In genomic region chr1:220123889-220124288, GRCh38 we compare ENCODE assay signal across 11 cellular contexts. TPM values are rescaled to one million over a fixed set of nuclear protein-coding genes. Genes with fewer than 3 reads are reported as not detected.
DNase-seq lines count a peak whose midpoint lies in the region; ATAC-seq, FAIRE-seq and TF ChIP-seq lines count a peak whose summit lies in the region.
"Had no signal": no experiment of that assay in that cellular context is flagged by ENCODE, and none has a peak within 500 bp of the region (broad histone marks: within the 10 kb centered on the region; RNA-seq: fewer than 3 reads in every experiment).

No MANE protein-coding gene starts in this region.

- H3K36me3 Mint-ChIP-seq in astrocyte (ENCODE audit: low read depth, unreplicated experiment) (no peaks in the 10 kb centered on the region), neural crest cell (ENCODE audit: low read depth) (no peaks in the 10 kb centered on the region)

- H3F3A ChIP-seq in Loucy (ENCODE audit: low read depth), result 0 out of 2 replicates have a peak, but pooled peaks cover 4% of the 10 kb centered on the region

- H4K20me1 ChIP-seq in Loucy (ENCODE audit: insufficient read depth, low read length, poor library complexity, severe bottlenecking), result no peaks in the 10 kb centered on the region
- H4K20me1 ChIP-seq in astrocyte (ENCODE audit: insufficient read depth, low read length), result no peaks in the 10 kb centered on the region

- TF ChIP-seq POLR2A in prostate gland (IDR thresholded peaks at IDR 0.05), result no peak

- H3K4me3 ChIP-seq in Loucy (ENCODE audit: low read length, poor library complexity, severe bottlenecking), result no peak overlapping the region
- no peak overlapping the region for H3K4me3 ChIP-seq in astrocyte (ENCODE audit: insufficient read depth, low read depth, low read length)
- no peak overlapping the region for H3K4me3 ChIP-seq in effector memory CD4-positive, alpha-beta T cell (ENCODE audit: insufficient read depth, low read depth, low read length, poor library complexity, severe bottlenecking)
- no peak overlapping the region for H3K4me3 ChIP-seq in prostate gland
- H3K4me3 ChIP-seq: mucosa of descending colon had no signal

- H3K4me1 Mint-ChIP-seq in astrocyte (ENCODE audit: low read depth, unreplicated experiment) (peaks cover 7% of the 10 kb centered on the region), neural crest cell (no peaks in the 10 kb centered on the region)

- no peak overlapping the region for H3K27ac Mint-ChIP-seq in astrocyte (ENCODE audit: unreplicated experiment)
- no peak overlapping the region for H3K27ac Mint-ChIP-seq in neural crest cell (ENCODE audit: unreplicated experiment)

- intact Hi-C loops in prostate gland (cut with DNase I), result no loop called here

- H3K9me2 ChIP-seq in Loucy (replicated peaks; ENCODE audit: low read depth, low read length), result no peaks in the 10 kb centered on the region

- no peak for FAIRE-seq in astrocyte (lab: Jason Lieb, UNC)

- no peak for ATAC-seq in GM21526 (IDR thresholded peaks at IDR 0.05; ENCODE audit: low FRiP score, unreplicated experiment)
- ATAC-seq: Right ventricle myocardium inferior had no signal

- H3K4me1 ChIP-seq in Loucy (ENCODE audit: insufficient read depth, low read length, poor library complexity, severe bottlenecking) (no peaks in the 10 kb centered on the region), astrocyte (ENCODE audit: insufficient read depth, low read length) (no peaks in the 10 kb centered on the region), prostate gland (replicated peaks) (no peaks in the 10 kb centered on the region)
- H3K4me1 ChIP-seq in effector memory CD4-positive, alpha-beta T cell (ENCODE audit: control insufficient read depth, insufficient read depth, low read length, poor library complexity, severe bottlenecking), result peaks cover 4% of the 10 kb centered on the region

- no peak overlapping the region for H3K4me3 Mint-ChIP-seq in astrocyte (ENCODE audit: unreplicated experiment)
- H3K4me3 Mint-ChIP-seq in neural crest cell, result no peak overlapping the region
- H3K4me3 Mint-ChIP-seq: CD4-positive, CD25-positive, alpha-beta regulatory T cell had no signal

- H3K9me3 ChIP-seq in Loucy (ENCODE audit: insufficient read depth, low read depth, low read length) (no peaks in the 10 kb centered on the region), astrocyte (ENCODE audit: insufficient read depth, low read depth, low read length) (no peaks in the 10 kb centered on the region), prostate gland (no peaks in the 10 kb centered on the region)
- H3K9me3 ChIP-seq in effector memory CD4-positive, alpha-beta T cell (ENCODE audit: control insufficient read depth, low read length), result no peaks in the 10 kb centered on the region
- H3K9me3 ChIP-seq: mucosa of descending colon had no signal

- H3K27ac ChIP-seq in astrocyte (ENCODE audit: low read depth, low read length) (no peak overlapping the region), prostate gland (no peak overlapping the region)
- no peak overlapping the region for H3K27ac ChIP-seq in effector memory CD4-positive, alpha-beta T cell (ENCODE audit: insufficient read depth, low read length, poor library complexity, severe bottlenecking)

- H3K79me2 ChIP-seq in Loucy (ENCODE audit: insufficient read depth, low read length), result no peaks in the 10 kb centered on the region
- H3K79me2 ChIP-seq in astrocyte (ENCODE audit: insufficient read depth, low read length), result no peaks in the 10 kb centered on the region

- DNase-seq in SIG-M5 treated with dmso at 0.1 percent for 504 hours (lab: John Stamatoyannopoulos, UW; ENCODE audit: unreplicated experiment) (peak; percentile 50), SIG-M5 (lab: John Stamatoyannopoulos, UW) (no peak), astrocyte (ENCODE audit: low read depth) (no peak), neural crest cell (ENCODE audit: low read depth, low spot score) (peak; percentile 16), prostate gland (ENCODE audit: low spot score) (no peak)
- DNase-seq in effector memory CD4-positive, alpha-beta T cell, result no peak

- no peaks in the 10 kb centered on the region for H3K27me3 Mint-ChIP-seq in astrocyte (ENCODE audit: low read depth, unreplicated experiment)
- H3K27me3 Mint-ChIP-seq in neural crest cell (ENCODE audit: low read depth), result no peaks in the 10 kb centered on the region
- H3K27me3 Mint-ChIP-seq: CD4-positive, CD25-positive, alpha-beta regulatory T cell had no signal

- no peak overlapping the region for H3K4me2 ChIP-seq in Loucy (ENCODE audit: low read depth, low read length, poor library complexity, severe bottlenecking)
- no peak overlapping the region for H3K4me2 ChIP-seq in astrocyte (ENCODE audit: low read length)

- H3K27me3 ChIP-seq in Loucy (ENCODE audit: insufficient read depth, low read length, poor library complexity, severe bottlenecking) (no peaks in the 10 kb centered on the region), astrocyte (ENCODE audit: insufficient read depth, low read length) (no peaks in the 10 kb centered on the region), prostate gland (replicated peaks; ENCODE audit: insufficient read depth) (no peaks in the 10 kb centered on the region)
- no peaks in the 10 kb centered on the region for H3K27me3 ChIP-seq in effector memory CD4-positive, alpha-beta T cell (replicated peaks; ENCODE audit: control insufficient read depth, insufficient read depth, low read length, poor library complexity, severe bottlenecking)

- no peaks in the 10 kb centered on the region for H3K9me3 Mint-ChIP-seq in astrocyte (ENCODE audit: unreplicated experiment)
- H3K9me3 Mint-ChIP-seq in neural crest cell, result no peaks in the 10 kb centered on the region
- H3K9me3 Mint-ChIP-seq: CD4-positive, CD25-positive, alpha-beta regulatory T cell had no signal

- H3K9ac ChIP-seq in Loucy (ENCODE audit: low read depth, low read length, poor library complexity, severe bottlenecking), result no peak overlapping the region
- no peak overlapping the region for H3K9ac ChIP-seq in astrocyte (ENCODE audit: low read length)

- no peak overlapping the region for H2AFZ ChIP-seq in Loucy (ENCODE audit: low read length)
- no peak overlapping the region for H2AFZ ChIP-seq in astrocyte (ENCODE audit: low read depth, low read length)

- peaks cover 34% of the 10 kb centered on the region for H3K36me3 ChIP-seq in Loucy (ENCODE audit: insufficient read depth, low read length)
- H3K36me3 ChIP-seq in astrocyte (ENCODE audit: insufficient read depth, low read length), result peaks cover 14% of the 10 kb centered on the region
- peaks cover 11% of the 10 kb centered on the region for H3K36me3 ChIP-seq in effector memory CD4-positive, alpha-beta T cell (ENCODE audit: control insufficient read depth, insufficient read depth, low read length)
- no peaks in the 10 kb centered on the region for H3K36me3 ChIP-seq in prostate gland

- TF ChIP-seq CTCF in Loucy (conservative IDR thresholded peaks at IDR 0.05; ENCODE audit: low read length), result peak; percentile 57
- peak; percentile 24 for TF ChIP-seq CTCF in astrocyte (IDR thresholded peaks at IDR 0.05; ENCODE audit: insufficient read depth, low read depth, low read length)
- TF ChIP-seq CTCF in neural crest cell (conservative IDR thresholded peaks at IDR 0.05), result peak; percentile 64
- TF ChIP-seq CTCF in prostate gland (IDR thresholded peaks at IDR 0.05), result no peak

RNA-seq across cellular contexts. Expression of gene IARS2, which starts 30.0 kb away (rescaled TPM):
- total RNA-seq in astrocyte (55.1 and 61.7 TPM in 2 replicates), neural crest cell (65.1 and 66.9 TPM in 2 replicates), prostate gland (10 to 100 TPM; 53.8 to 64.3 TPM)

RNA-seq across cellular contexts. Expression of gene BPNT1, which starts 34.3 kb away (rescaled TPM):
- total RNA-seq in astrocyte (25.7 and 25.9 TPM in 2 replicates), neural crest cell (20.2 and 21.1 TPM in 2 replicates), prostate gland (10 to 100 TPM; 20.0 to 26.1 TPM)

Comparison
In these comparisons a context has a peak if more than half of its experiments do, and no peak if none do; other contexts are left out.
1. DNase-seq: peak in SIG-M5 treated with dmso at 0.1 percent for 504 hours (single experiment) and neural crest cell (single experiment); none in SIG-M5 (single experiment), astrocyte (single experiment), effector memory CD4-positive, alpha-beta T cell (0 of 3) and prostate gland (single experiment).
2. CTCF ChIP-seq: peak in Loucy (single experiment), astrocyte (single experiment) and neural crest cell (single experiment); none in prostate gland (0 of 4).